In genomic region chr3:9691636-9692035, GRCh38 we compare ENCODE assay signal across 24 cellular contexts. TPM values are rescaled to one million over a fixed set of nuclear protein-coding genes. Genes with fewer than 3 reads are reported as not detected.
DNase-seq lines count a peak whose midpoint lies in the region; ATAC-seq, FAIRE-seq and TF ChIP-seq lines count a peak whose summit lies in the region.
"Had no signal": no experiment of that assay in that cellular context is flagged by ENCODE, and none has a peak within 500 bp of the region (broad histone marks: within the 10 kb centered on the region; RNA-seq: fewer than 3 reads in every experiment).

No MANE protein-coding gene starts in this region.

- H3K36me3 ChIP-seq in BLaER1 (peaks cover 94% of the 10 kb centered on the region), astrocyte (ENCODE audit: insufficient read depth, low read length) (peaks cover 24% of the 10 kb centered on the region), osteoblast (ENCODE audit: insufficient read depth, low read length) (peaks cover 57% of the 10 kb centered on the region), SJCRH30 (no peaks in the 10 kb centered on the region)
- H3K36me3 ChIP-seq: BE2C had no signal

- H3K4me3 Mint-ChIP-seq in astrocyte (ENCODE audit: unreplicated experiment), result no peak overlapping the region
- H3K4me3 Mint-ChIP-seq: CD4-positive, alpha-beta memory T cell; H9; HFFc6 had no signal

- H3K79me2 ChIP-seq in astrocyte (ENCODE audit: insufficient read depth, low read length), result no peaks in the 10 kb centered on the region
- H3K79me2 ChIP-seq in osteoblast (ENCODE audit: insufficient read depth, low read length), result no peaks in the 10 kb centered on the region

- no peaks in the 10 kb centered on the region for H3K4me1 Mint-ChIP-seq in astrocyte (ENCODE audit: low read depth, unreplicated experiment)
- H3K4me1 Mint-ChIP-seq: CD4-positive, alpha-beta memory T cell; H9 had no signal

- no peaks in the 10 kb centered on the region for H3K27me3 ChIP-seq in BLaER1
- H3K27me3 ChIP-seq in astrocyte (ENCODE audit: insufficient read depth, low read length), result no peaks in the 10 kb centered on the region
- no peaks in the 10 kb centered on the region for H3K27me3 ChIP-seq in osteoblast (ENCODE audit: insufficient read depth, low read length)
- no peaks in the 10 kb centered on the region for H3K27me3 ChIP-seq in SJCRH30
- H3K27me3 ChIP-seq: BE2C had no signal

- H3K4me1 ChIP-seq in BLaER1, result peaks cover 37% of the 10 kb centered on the region
- H3K4me1 ChIP-seq in astrocyte (ENCODE audit: insufficient read depth, low read length), result no peaks in the 10 kb centered on the region
- H3K4me1 ChIP-seq in osteoblast (ENCODE audit: insufficient read depth, low read length), result peaks cover 5% of the 10 kb centered on the region
- H3K4me1 ChIP-seq in SJCRH30, result peaks cover 11% of the 10 kb centered on the region
- H3K4me1 ChIP-seq: Caco-2 had no signal

- H4K20me1 ChIP-seq in BLaER1 (peaks cover 97% of the 10 kb centered on the region), astrocyte (ENCODE audit: insufficient read depth, low read length) (no peaks in the 10 kb centered on the region), osteoblast (ENCODE audit: insufficient read depth, low read length) (no peaks in the 10 kb centered on the region)

- no peak overlapping the region for H3K9ac ChIP-seq in BLaER1
- no peak overlapping the region for H3K9ac ChIP-seq in astrocyte (ENCODE audit: low read length)
- H3K9ac ChIP-seq: GM23248, KMS-11 had no signal

- H2AFZ ChIP-seq in astrocyte (ENCODE audit: low read depth, low read length), result no peak overlapping the region
- H2AFZ ChIP-seq in osteoblast (ENCODE audit: low read length), result no peak overlapping the region
- H2AFZ ChIP-seq: GM23248 had no signal

- no peaks in the 10 kb centered on the region for H3K27me3 Mint-ChIP-seq in astrocyte (ENCODE audit: low read depth, unreplicated experiment)
- H3K27me3 Mint-ChIP-seq: CD4-positive, alpha-beta memory T cell had no signal

- H3K4me3 ChIP-seq in BLaER1 (no peak overlapping the region), astrocyte (ENCODE audit: insufficient read depth, low read depth, low read length) (no peak overlapping the region), osteoblast (ENCODE audit: insufficient read depth, low read length) (no peak overlapping the region), SJCRH30 (no peak overlapping the region)
- H3K4me3 ChIP-seq: GM23248 had no signal

- FAIRE-seq in astrocyte (lab: Jason Lieb, UNC), result no peak

- no peaks in the 10 kb centered on the region for H3K9me3 Mint-ChIP-seq in astrocyte (ENCODE audit: unreplicated experiment)
- H3K9me3 Mint-ChIP-seq: CD4-positive, alpha-beta memory T cell; H9; HFFc6 had no signal

- H3K27ac ChIP-seq in BLaER1, result no peak overlapping the region
- no peak overlapping the region for H3K27ac ChIP-seq in astrocyte (ENCODE audit: low read depth, low read length)
- H3K27ac ChIP-seq in osteoblast (ENCODE audit: low read depth, low read length), result no peak overlapping the region
- H3K27ac ChIP-seq in SJCRH30, result no peak overlapping the region
- H3K27ac ChIP-seq: GM23248, KMS-11 had no signal

- H3K9me3 ChIP-seq in BLaER1, result no peaks in the 10 kb centered on the region
- H3K9me3 ChIP-seq in astrocyte (ENCODE audit: insufficient read depth, low read depth, low read length), result no peaks in the 10 kb centered on the region
- H3K9me3 ChIP-seq in osteoblast (ENCODE audit: low read depth, low read length), result no peaks in the 10 kb centered on the region
- no peaks in the 10 kb centered on the region for H3K9me3 ChIP-seq in SJCRH30 (replicated peaks)
- H3K9me3 ChIP-seq: BE2C, Caco-2 had no signal

- ATAC-seq in HG03159 (IDR thresholded peaks at IDR 0.05; ENCODE audit: unreplicated experiment), result peak; percentile 11

- TF ChIP-seq CTCF in astrocyte (IDR thresholded peaks at IDR 0.05; ENCODE audit: insufficient read depth, low read depth, low read length) (no peak), osteoblast (IDR thresholded peaks at IDR 0.05; ENCODE audit: extremely low read depth, low read depth, low read length) (no peak)

- H3K4me2 ChIP-seq in BLaER1 (peak overlapping the region; percentile 80), astrocyte (ENCODE audit: low read length) (no peak overlapping the region), osteoblast (ENCODE audit: insufficient read depth, low read length) (no peak overlapping the region)
- H3K4me2 ChIP-seq: KMS-11 had no signal

- no peak for DNase-seq in astrocyte (ENCODE audit: low read depth)
- DNase-seq in osteoblast (ENCODE audit: insufficient read length, low spot score, missing footprints), result peak; percentile 73
- no peak for DNase-seq in NCI-H226
- DNase-seq in DMS53 (lab: John Stamatoyannopoulos, UW), result no peak
- no peak for DNase-seq in SJCRH30
- DNase-seq: Caco-2; CD4-positive, alpha-beta memory T cell; GM23248; H9; HFFc6; NCI-H1105; NCI-H146; NCI-H2029; NCI-H2227 treated with DMSO at 0.1 percent for 48 hours; NCI-H524; NCI-H774; NK-92 treated with Interleukin-12 subunit alpha and Interleukin-12 subunit beta, amount 100 ng/mL, for 24 hours; SIG-M5 had no signal

- H3K27ac Mint-ChIP-seq in astrocyte (ENCODE audit: unreplicated experiment), result peak overlapping the region; percentile 18
- H3K27ac Mint-ChIP-seq: CD4-positive, alpha-beta memory T cell; H9; HFFc6 had no signal

- H3K36me3 Mint-ChIP-seq in astrocyte (ENCODE audit: low read depth, unreplicated experiment), result peaks cover 20% of the 10 kb centered on the region

RNA-seq across cellular contexts. Expression of gene CPNE9, which starts 12.0 kb away (rescaled TPM):
- 0.20 TPM in 1 of 2 replicates, not detected in the other for total RNA-seq in astrocyte
- not detected in 2 replicates for total RNA-seq in osteoblast
- total RNA-seq in SJCRH30 (2014; rRNA removed; shearing (Covaris generic)), result 0.06 TPM in 1 of 2 replicates, not detected in the other
- total RNA-seq: A673, Caco-2, GM23248, HFFc6, HT1080 had no signal

RNA-seq across cellular contexts. Expression of gene BRPF1, which starts 39.9 kb away (rescaled TPM):
- total RNA-seq in astrocyte (19.5 TPM in 2 replicates), osteoblast (14.1 and 14.5 TPM in 2 replicates)
- total RNA-seq in SJCRH30 (2014; rRNA removed; shearing (Covaris generic)), result 22.0 and 23.4 TPM in 2 replicates

RNA-seq across cellular contexts. Expression of gene MTMR14, which starts 42.3 kb away (rescaled TPM):
- total RNA-seq in astrocyte, result 27.5 and 27.6 TPM in 2 replicates
- total RNA-seq in osteoblast, result 47.1 and 47.4 TPM in 2 replicates
- 21.2 and 21.7 TPM in 2 replicates for total RNA-seq in SJCRH30 (2014; rRNA removed; shearing (Covaris generic))

RNA-seq across cellular contexts. Expression of gene OGG1, which starts 58.1 kb away (rescaled TPM):
- 15.3 and 17.9 TPM in 2 replicates for total RNA-seq in astrocyte
- 24.8 and 25.7 TPM in 2 replicates for total RNA-seq in osteoblast
- 32.2 and 35.0 TPM in 2 replicates for total RNA-seq in SJCRH30 (2014; rRNA removed; shearing (Covaris generic))
